In the genomic region with DNA sequence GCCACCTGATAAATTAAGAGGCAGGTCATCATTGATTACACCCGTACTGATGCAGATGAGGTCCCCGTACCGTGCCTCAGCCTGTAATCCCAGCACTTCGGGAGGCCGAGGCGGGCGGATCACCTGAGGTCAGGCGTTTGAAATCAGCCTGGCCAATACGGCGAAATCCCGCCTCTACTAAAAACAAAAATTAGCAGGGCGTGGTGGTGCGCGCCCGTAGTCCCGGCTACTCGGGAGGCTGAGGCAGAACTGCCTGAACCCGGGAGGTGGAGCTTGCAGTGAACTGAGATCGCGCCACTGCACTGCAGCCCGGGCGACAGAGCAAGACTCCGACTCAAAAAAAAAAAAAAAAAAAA, we compare ENCODE assay signal across 8 cellular contexts. TPM values are rescaled to one million over a fixed set of nuclear protein-coding genes. Genes with fewer than 3 reads are reported as not detected.
DNase-seq lines count a peak whose midpoint lies in the region; ATAC-seq and TF ChIP-seq lines count a peak whose summit lies in the region.

No MANE protein-coding gene starts in this region.

- H3K36me3 ChIP-seq in subcutaneous abdominal adipose tissue (ENCODE audit: control insufficient read depth in 5 of 5, insufficient read depth in 5 of 5, low read length in 5 of 5): peaks cover 0 to 10% (median 5%) of the 10 kb centered on the region in 5 donors

- peaks cover 67% of the 10 kb centered on the region for H3K4me1 Mint-ChIP-seq in activated T-cell treated with anti-CD3 and anti-CD28 coated beads, Interleukin-2, amount 50 U/mL, for 24 hours (ENCODE audit: low read depth)

- H3K27ac Mint-ChIP-seq in activated T-cell treated with anti-CD3 and anti-CD28 coated beads, Interleukin-2, amount 50 U/mL, for 24 hours: peak overlapping the region; percentile 77

- no peaks in the 10 kb centered on the region for H3K9me3 ChIP-seq in subcutaneous abdominal adipose tissue (ENCODE audit: control insufficient read depth in 5 of 5, low read length in 5 of 5)

- intact Hi-C loops in left colon (cut with DNase I, micrococcal nuclease): no loop called here

- H3K4me3 ChIP-seq in astrocyte of the spinal cord (ENCODE audit: low read depth, low read length): peak overlapping the region; percentile 70
- peak overlapping the region; percentile 62 to 79 (median 74) for H3K4me3 ChIP-seq in subcutaneous abdominal adipose tissue (ENCODE audit: low read depth in 1 of 5, low read length in 5 of 5)

- peaks cover 3 to 19% (median 13%) of the 10 kb centered on the region in 5 donors for H3K4me1 ChIP-seq in subcutaneous abdominal adipose tissue (ENCODE audit: control insufficient read depth in 5 of 5, insufficient read depth in 5 of 5, low read length in 5 of 5)

- ATAC-seq in left colon: peak; percentile 28
- no peak for ATAC-seq in HG02938 (IDR thresholded peaks at IDR 0.05; ENCODE audit: unreplicated experiment)

- TF ChIP-seq CTCF in astrocyte of the spinal cord (IDR thresholded peaks at IDR 0.05; ENCODE audit: low read depth, low read length): no peak

- no peaks in the 10 kb centered on the region for H3K9me3 Mint-ChIP-seq in activated T-cell treated with anti-CD3 and anti-CD28 coated beads, Interleukin-2, amount 50 U/mL, for 24 hours

- H3K36me3 Mint-ChIP-seq in activated T-cell treated with anti-CD3 and anti-CD28 coated beads, Interleukin-2, amount 50 U/mL, for 24 hours (ENCODE audit: low read depth): peaks cover 37% of the 10 kb centered on the region

- no peak for DNase-seq in activated T-cell treated with anti-CD3 and anti-CD28 coated beads, Interleukin-2, amount 50 U/mL, for 24 hours
- DNase-seq in activated T-cell treated with anti-CD3 and anti-CD28 coated beads, Interleukin-2, amount 50 U/mL, for 48 hours: no peak
- DNase-seq in astrocyte of the spinal cord (ENCODE audit: low read depth, low spot score) (no peak), left colon (peak in 1 of 2 donors; percentile 31), NCI-H2196 treated with DMSO at 0.1 percent for 48 hours (lab: John Stamatoyannopoulos, UW; ENCODE audit: unreplicated experiment) (no peak), NCI-H226 (no peak)

- no peaks in the 10 kb centered on the region for H3K27me3 ChIP-seq in subcutaneous abdominal adipose tissue (ENCODE audit: control insufficient read depth in 5 of 5, insufficient read depth in 4 of 5, low read length in 5 of 5)

- peak overlapping the region; percentile 46 for H3K27ac ChIP-seq in subcutaneous abdominal adipose tissue (ENCODE audit: low read depth, low read length)

- peak overlapping the region in 2 of 5 donors; percentile 59 to 71 for H3K9ac ChIP-seq in subcutaneous abdominal adipose tissue (ENCODE audit: low read length in 5 of 5)

- no peaks in the 10 kb centered on the region for H3K27me3 Mint-ChIP-seq in activated T-cell treated with anti-CD3 and anti-CD28 coated beads, Interleukin-2, amount 50 U/mL, for 24 hours

- in situ Hi-C loops in astrocyte of the spinal cord (cut with HindIII; ENCODE audit: low sequenced_read_pairs): no loop called here

- H3K4me3 Mint-ChIP-seq in activated T-cell treated with anti-CD3 and anti-CD28 coated beads, Interleukin-2, amount 50 U/mL, for 24 hours: peak overlapping the region; percentile 69

RNA-seq across cellular contexts. Expression of a gene that starts 0.7 kb away (rescaled TPM):
- 10 to 100 TPM; 66.3 to 92.0 TPM for total RNA-seq in left colon

RNA-seq across cellular contexts. Expression of a gene that starts 55.7 kb away (rescaled TPM):
- 10 to 100 TPM; 10.5 to 29.3 TPM for total RNA-seq in left colon
